ENCODE assay signal across 1 cellular context in genomic region chr3:157888040-157888439, GRCh38.
TF ChIP-seq lines count a peak whose summit lies in the region.

No MANE protein-coding gene starts in this region.

TF ChIP-seq in HCT116, 20 proteins besides CTCF, POLR2A, EP300 and RAD21 (continued from another document):
- no peak for TF ChIP-seq SRF (IDR thresholded peaks at IDR 0.05; ENCODE audit: low read depth)
- TF ChIP-seq TCF7L2 (IDR thresholded peaks at IDR 0.05; ENCODE audit: borderline replicate concordance, extremely low read depth, insufficient read depth, insufficient read length) = no peak
- no peak for TF ChIP-seq YY1 (IDR thresholded peaks at IDR 0.05; ENCODE audit: extremely low read depth, insufficient replicate concordance, low read depth, low read length)
- no peak for TF ChIP-seq ELF1 (IDR thresholded peaks at IDR 0.05; ENCODE audit: borderline replicate concordance, low read depth)
- no peak for TF ChIP-seq SIN3A (IDR thresholded peaks at IDR 0.05; ENCODE audit: low read depth)
- TF ChIP-seq SP1 (IDR thresholded peaks at IDR 0.05; ENCODE audit: low read depth) = no peak
- TF ChIP-seq ZFX (IDR thresholded peaks at IDR 0.05) = no peak
- no peak for TF ChIP-seq REST (IDR thresholded peaks at IDR 0.05; ENCODE audit: low read depth)
- no peak for TF ChIP-seq ZNF274 (IDR thresholded peaks at IDR 0.05; ENCODE audit: low read depth, low read length)
- TF ChIP-seq EZH2 (IDR thresholded peaks at IDR 0.05) = no peak
- no peak for TF ChIP-seq POLR2AphosphoS5 (IDR thresholded peaks at IDR 0.05; ENCODE audit: low read depth, low read length)
- TF ChIP-seq ATF3 (IDR thresholded peaks at IDR 0.05) = no peak
- no peak for TF ChIP-seq CBX3 (IDR thresholded peaks at IDR 0.05; ENCODE audit: low read depth)
